1 cellular context compared by ENCODE assay signal in the genomic region with DNA sequence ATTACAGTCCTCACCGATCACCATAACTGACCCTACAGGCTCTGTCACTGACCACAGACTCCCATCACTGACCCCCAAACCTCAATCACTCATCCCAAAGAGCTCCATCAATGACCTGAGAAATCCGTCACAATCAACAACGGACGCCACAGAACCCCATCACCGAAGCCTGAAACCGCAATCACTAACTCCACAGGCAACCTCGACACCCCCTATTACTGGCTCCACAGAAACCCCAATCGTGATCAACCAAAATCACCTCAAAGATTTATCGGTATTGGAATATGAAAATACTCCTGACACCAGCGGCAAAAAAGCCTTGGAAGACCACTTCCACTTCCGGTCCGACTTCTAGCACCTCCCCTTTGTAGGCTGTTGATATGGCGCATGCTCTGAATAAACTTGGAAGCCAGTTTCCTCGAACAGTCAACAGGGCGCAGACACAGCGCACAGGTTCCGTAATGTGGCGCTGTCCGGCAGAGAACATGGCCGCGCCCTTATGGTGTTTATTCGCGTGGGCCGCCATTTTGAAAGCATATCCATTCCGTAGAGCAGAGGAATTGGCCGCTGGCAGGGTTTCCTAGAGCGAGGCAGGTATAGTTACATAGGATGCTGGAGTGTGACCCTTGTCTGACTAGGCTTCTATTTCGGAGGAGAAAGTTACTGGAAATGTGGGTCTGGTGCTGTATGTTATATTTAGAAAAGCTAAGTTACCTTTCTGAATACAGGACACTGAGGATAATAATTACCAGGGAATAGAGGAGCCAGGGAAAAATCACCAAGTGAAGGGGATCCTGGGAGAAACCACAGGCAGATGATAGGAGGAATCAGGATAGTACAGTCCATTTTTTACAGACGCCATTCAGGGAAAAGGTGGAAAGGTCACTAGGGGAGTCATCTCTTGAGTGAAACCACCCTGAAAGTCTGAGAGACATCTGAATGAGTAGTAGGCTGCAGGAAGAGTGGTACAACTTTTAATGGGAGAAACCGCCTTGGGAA.
TF ChIP-seq lines count a peak whose summit lies in the region.

A gene (minus strand): TSS at position 328 of the 999 bp plus-strand sequence. CDS start 2,785 bp downstream, outside the sequence.

TF ChIP-seq in HepG2, 621 proteins besides CTCF, POLR2A, EP300 and RAD21 (continued from another document and continues in another):
- TF ChIP-seq, protein P1, sequence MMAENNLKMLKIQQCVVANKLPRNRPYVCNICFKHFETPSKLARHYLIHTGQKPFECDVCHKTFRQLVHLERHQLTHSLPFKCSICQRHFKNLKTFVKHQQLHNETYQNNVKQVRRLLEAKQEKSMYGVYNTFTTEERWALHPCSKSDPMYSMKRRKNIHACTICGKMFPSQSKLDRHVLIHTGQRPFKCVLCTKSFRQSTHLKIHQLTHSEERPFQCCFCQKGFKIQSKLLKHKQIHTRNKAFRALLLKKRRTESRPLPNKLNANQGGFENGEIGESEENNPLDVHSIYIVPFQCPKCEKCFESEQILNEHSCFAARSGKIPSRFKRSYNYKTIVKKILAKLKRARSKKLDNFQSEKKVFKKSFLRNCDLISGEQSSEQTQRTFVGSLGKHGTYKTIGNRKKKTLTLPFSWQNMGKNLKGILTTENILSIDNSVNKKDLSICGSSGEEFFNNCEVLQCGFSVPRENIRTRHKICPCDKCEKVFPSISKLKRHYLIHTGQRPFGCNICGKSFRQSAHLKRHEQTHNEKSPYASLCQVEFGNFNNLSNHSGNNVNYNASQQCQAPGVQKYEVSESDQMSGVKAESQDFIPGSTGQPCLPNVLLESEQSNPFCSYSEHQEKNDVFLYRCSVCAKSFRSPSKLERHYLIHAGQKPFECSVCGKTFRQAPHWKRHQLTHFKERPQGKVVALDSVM (CRISPR knock-in tag; IDR thresholded peaks at IDR 0.05), result no peak
- TF ChIP-seq, protein P2, sequence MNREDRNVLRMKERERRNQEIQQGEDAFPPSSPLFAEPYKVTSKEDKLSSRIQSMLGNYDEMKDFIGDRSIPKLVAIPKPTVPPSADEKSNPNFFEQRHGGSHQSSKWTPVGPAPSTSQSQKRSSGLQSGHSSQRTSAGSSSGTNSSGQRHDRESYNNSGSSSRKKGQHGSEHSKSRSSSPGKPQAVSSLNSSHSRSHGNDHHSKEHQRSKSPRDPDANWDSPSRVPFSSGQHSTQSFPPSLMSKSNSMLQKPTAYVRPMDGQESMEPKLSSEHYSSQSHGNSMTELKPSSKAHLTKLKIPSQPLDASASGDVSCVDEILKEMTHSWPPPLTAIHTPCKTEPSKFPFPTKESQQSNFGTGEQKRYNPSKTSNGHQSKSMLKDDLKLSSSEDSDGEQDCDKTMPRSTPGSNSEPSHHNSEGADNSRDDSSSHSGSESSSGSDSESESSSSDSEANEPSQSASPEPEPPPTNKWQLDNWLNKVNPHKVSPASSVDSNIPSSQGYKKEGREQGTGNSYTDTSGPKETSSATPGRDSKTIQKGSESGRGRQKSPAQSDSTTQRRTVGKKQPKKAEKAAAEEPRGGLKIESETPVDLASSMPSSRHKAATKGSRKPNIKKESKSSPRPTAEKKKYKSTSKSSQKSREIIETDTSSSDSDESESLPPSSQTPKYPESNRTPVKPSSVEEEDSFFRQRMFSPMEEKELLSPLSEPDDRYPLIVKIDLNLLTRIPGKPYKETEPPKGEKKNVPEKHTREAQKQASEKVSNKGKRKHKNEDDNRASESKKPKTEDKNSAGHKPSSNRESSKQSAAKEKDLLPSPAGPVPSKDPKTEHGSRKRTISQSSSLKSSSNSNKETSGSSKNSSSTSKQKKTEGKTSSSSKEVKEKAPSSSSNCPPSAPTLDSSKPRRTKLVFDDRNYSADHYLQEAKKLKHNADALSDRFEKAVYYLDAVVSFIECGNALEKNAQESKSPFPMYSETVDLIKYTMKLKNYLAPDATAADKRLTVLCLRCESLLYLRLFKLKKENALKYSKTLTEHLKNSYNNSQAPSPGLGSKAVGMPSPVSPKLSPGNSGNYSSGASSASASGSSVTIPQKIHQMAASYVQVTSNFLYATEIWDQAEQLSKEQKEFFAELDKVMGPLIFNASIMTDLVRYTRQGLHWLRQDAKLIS (CRISPR knock-in tag; IDR thresholded peaks at IDR 0.05), result no peak
- TF ChIP-seq HDAC6 (IDR thresholded peaks at IDR 0.05; ENCODE audit: low read depth, low read length) (no peak), ZMYM3 (CRISPR knock-in tag; IDR thresholded peaks at IDR 0.05) (peak; percentile 35; the same call in 1 of the 2 replicates), ZNF510 (CRISPR knock-in tag; IDR thresholded peaks at IDR 0.05; ENCODE audit: low read depth) (no peak), TAF1 (CRISPR knock-in tag; IDR thresholded peaks at IDR 0.05) (no peak; the same call in 1 of the 2 replicates), SYNCRIP (IDR thresholded peaks at IDR 0.05; ENCODE audit: insufficient read depth, low read depth, low read length) (no peak), ZNF598 (CRISPR knock-in tag; IDR thresholded peaks at IDR 0.05; ENCODE audit: borderline replicate concordance) (no peak), ZNF550 (CRISPR knock-in tag; IDR thresholded peaks at IDR 0.05; ENCODE audit: borderline replicate concordance) (no peak), MEF2D (CRISPR knock-in tag; IDR thresholded peaks at IDR 0.05) (no peak), ZNF674 (CRISPR knock-in tag; IDR thresholded peaks at IDR 0.05; ENCODE audit: low read depth) (no peak), ZNF816 (CRISPR knock-in tag; IDR thresholded peaks at IDR 0.05; ENCODE audit: borderline replicate concordance) (no peak), U2AF1 (optimal IDR thresholded peaks at IDR 0.05; ENCODE audit: low read depth, low read length) (no peak), KDM3A (CRISPR knock-in tag; IDR thresholded peaks at IDR 0.05; ENCODE audit: low read depth) (no peak), ZNF501 (CRISPR knock-in tag; IDR thresholded peaks at IDR 0.05) (peak; percentile 39; the same call in 1 of the 2 replicates)
- TF ChIP-seq, protein P3, sequence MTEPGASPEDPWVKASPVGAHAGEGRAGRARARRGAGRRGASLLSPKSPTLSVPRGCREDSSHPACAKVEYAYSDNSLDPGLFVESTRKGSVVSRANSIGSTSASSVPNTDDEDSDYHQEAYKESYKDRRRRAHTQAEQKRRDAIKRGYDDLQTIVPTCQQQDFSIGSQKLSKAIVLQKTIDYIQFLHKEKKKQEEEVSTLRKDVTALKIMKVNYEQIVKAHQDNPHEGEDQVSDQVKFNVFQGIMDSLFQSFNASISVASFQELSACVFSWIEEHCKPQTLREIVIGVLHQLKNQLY (CRISPR knock-in tag; IDR thresholded peaks at IDR 0.05), result 0 out of 2 replicates have a peak, but pooled peaks have one; percentile 28
- TF ChIP-seq, protein P4, sequence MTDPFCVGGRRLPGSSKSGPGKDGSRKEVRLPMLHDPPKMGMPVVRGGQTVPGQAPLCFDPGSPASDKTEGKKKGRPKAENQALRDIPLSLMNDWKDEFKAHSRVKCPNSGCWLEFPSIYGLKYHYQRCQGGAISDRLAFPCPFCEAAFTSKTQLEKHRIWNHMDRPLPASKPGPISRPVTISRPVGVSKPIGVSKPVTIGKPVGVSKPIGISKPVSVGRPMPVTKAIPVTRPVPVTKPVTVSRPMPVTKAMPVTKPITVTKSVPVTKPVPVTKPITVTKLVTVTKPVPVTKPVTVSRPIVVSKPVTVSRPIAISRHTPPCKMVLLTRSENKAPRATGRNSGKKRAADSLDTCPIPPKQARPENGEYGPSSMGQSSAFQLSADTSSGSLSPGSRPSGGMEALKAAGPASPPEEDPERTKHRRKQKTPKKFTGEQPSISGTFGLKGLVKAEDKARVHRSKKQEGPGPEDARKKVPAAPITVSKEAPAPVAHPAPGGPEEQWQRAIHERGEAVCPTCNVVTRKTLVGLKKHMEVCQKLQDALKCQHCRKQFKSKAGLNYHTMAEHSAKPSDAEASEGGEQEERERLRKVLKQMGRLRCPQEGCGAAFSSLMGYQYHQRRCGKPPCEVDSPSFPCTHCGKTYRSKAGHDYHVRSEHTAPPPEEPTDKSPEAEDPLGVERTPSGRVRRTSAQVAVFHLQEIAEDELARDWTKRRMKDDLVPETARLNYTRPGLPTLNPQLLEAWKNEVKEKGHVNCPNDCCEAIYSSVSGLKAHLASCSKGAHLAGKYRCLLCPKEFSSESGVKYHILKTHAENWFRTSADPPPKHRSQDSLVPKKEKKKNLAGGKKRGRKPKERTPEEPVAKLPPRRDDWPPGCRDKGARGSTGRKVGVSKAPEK (CRISPR knock-in tag; IDR thresholded peaks at IDR 0.05; ENCODE audit: borderline replicate concordance), result no peak
- TF ChIP-seq, protein P5, sequence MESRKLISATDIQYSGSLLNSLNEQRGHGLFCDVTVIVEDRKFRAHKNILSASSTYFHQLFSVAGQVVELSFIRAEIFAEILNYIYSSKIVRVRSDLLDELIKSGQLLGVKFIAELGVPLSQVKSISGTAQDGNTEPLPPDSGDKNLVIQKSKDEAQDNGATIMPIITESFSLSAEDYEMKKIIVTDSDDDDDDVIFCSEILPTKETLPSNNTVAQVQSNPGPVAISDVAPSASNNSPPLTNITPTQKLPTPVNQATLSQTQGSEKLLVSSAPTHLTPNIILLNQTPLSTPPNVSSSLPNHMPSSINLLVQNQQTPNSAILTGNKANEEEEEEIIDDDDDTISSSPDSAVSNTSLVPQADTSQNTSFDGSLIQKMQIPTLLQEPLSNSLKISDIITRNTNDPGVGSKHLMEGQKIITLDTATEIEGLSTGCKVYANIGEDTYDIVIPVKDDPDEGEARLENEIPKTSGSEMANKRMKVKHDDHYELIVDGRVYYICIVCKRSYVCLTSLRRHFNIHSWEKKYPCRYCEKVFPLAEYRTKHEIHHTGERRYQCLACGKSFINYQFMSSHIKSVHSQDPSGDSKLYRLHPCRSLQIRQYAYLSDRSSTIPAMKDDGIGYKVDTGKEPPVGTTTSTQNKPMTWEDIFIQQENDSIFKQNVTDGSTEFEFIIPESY (CRISPR knock-in tag; IDR thresholded peaks at IDR 0.05), result no peak
- TF ChIP-seq, protein P6, sequence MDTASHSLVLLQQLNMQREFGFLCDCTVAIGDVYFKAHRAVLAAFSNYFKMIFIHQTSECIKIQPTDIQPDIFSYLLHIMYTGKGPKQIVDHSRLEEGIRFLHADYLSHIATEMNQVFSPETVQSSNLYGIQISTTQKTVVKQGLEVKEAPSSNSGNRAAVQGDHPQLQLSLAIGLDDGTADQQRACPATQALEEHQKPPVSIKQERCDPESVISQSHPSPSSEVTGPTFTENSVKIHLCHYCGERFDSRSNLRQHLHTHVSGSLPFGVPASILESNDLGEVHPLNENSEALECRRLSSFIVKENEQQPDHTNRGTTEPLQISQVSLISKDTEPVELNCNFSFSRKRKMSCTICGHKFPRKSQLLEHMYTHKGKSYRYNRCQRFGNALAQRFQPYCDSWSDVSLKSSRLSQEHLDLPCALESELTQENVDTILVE (CRISPR knock-in tag; IDR thresholded peaks at IDR 0.05), result no peak
- TF ChIP-seq, protein P7, sequence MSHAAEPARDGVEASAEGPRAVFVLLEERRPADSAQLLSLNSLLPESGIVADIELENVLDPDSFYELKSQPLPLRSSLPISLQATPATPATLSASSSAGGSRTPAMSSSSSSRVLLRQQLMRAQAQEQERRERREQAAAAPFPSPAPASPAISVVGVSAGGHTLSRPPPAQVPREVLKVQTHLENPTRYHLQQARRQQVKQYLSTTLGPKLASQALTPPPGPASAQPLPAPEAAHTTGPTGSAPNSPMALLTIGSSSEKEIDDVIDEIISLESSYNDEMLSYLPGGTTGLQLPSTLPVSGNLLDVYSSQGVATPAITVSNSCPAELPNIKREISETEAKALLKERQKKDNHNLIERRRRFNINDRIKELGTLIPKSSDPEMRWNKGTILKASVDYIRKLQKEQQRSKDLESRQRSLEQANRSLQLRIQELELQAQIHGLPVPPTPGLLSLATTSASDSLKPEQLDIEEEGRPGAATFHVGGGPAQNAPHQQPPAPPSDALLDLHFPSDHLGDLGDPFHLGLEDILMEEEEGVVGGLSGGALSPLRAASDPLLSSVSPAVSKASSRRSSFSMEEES (CRISPR knock-in tag; IDR thresholded peaks at IDR 0.05), result no peak
- TF ChIP-seq, protein P8, sequence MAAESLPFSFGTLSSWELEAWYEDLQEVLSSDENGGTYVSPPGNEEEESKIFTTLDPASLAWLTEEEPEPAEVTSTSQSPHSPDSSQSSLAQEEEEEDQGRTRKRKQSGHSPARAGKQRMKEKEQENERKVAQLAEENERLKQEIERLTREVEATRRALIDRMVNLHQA (CRISPR knock-in tag; IDR thresholded peaks at IDR 0.05), result no peak
- TF ChIP-seq, protein P9, sequence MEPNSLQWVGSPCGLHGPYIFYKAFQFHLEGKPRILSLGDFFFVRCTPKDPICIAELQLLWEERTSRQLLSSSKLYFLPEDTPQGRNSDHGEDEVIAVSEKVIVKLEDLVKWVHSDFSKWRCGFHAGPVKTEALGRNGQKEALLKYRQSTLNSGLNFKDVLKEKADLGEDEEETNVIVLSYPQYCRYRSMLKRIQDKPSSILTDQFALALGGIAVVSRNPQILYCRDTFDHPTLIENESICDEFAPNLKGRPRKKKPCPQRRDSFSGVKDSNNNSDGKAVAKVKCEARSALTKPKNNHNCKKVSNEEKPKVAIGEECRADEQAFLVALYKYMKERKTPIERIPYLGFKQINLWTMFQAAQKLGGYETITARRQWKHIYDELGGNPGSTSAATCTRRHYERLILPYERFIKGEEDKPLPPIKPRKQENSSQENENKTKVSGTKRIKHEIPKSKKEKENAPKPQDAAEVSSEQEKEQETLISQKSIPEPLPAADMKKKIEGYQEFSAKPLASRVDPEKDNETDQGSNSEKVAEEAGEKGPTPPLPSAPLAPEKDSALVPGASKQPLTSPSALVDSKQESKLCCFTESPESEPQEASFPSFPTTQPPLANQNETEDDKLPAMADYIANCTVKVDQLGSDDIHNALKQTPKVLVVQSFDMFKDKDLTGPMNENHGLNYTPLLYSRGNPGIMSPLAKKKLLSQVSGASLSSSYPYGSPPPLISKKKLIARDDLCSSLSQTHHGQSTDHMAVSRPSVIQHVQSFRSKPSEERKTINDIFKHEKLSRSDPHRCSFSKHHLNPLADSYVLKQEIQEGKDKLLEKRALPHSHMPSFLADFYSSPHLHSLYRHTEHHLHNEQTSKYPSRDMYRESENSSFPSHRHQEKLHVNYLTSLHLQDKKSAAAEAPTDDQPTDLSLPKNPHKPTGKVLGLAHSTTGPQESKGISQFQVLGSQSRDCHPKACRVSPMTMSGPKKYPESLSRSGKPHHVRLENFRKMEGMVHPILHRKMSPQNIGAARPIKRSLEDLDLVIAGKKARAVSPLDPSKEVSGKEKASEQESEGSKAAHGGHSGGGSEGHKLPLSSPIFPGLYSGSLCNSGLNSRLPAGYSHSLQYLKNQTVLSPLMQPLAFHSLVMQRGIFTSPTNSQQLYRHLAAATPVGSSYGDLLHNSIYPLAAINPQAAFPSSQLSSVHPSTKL (CRISPR knock-in tag; IDR thresholded peaks at IDR 0.05), result 0 out of 2 replicates have a peak, but pooled peaks have one; percentile 32
